ENCODE assay signal across 17 cellular contexts in genomic region chr2:16633632-16634430, GRCh38. TPM values are rescaled to one million over a fixed set of nuclear protein-coding genes. Genes with fewer than 3 reads are reported as not detected.
DNase-seq lines count a peak whose midpoint lies in the region; ATAC-seq and TF ChIP-seq lines count a peak whose summit lies in the region.
"Had no signal": no experiment of that assay in that cellular context is flagged by ENCODE, and none has a peak within 500 bp of the region (broad histone marks: within the 10 kb centered on the region; RNA-seq: fewer than 3 reads in every experiment).

No MANE protein-coding gene starts in this region.

- POLR2A ChIA-PET in HEK293 (lab: Yijun Ruan, JAX) (no interaction called here), RWPE1 (lab: Yijun Ruan, JAX; ENCODE audit: low non-redundant PET) (no interaction called here)

- H2AFZ ChIP-seq in hepatocyte, result no peak overlapping the region

- H3K79me2 ChIP-seq in hepatocyte, result no peaks in the 10 kb centered on the region

- no peaks in the 10 kb centered on the region for H3K27me3 ChIP-seq in hepatocyte
- H3K27me3 ChIP-seq: right lobe of liver had no signal

- CTCF ChIA-PET in HEK293 (lab: Yijun Ruan, JAX), result interaction anchor here (1.4 kb wide), 1 partner anchor 123 kb away, joined by 4 read pairs; no protein-coding TSS in a partner anchor
- CTCF ChIA-PET in RWPE1 (lab: Yijun Ruan, JAX), result interaction anchor here (0.6 to 0.8 kb wide), 2 partner anchors 124 to 770 kb away, joined by 3 to 4 read pairs; no protein-coding TSS in a partner anchor

- ATAC-seq in HG02981 (IDR thresholded peaks at IDR 0.05; ENCODE audit: unreplicated experiment), result no peak
- ATAC-seq: activated naive CD8-positive, alpha-beta T cell treated with anti-CD3 and anti-CD28 coated beads, Interleukin-2, amount 50 U/mL, for 24 hours; HCT116; naive thymus-derived CD8-positive, alpha-beta T cell had no signal

- H3K36me3 ChIP-seq in HEK293 (ENCODE audit: control insufficient read depth in 2 of 2, insufficient read depth in 1 of 2, low read length in 2 of 2), result peaks cover 0 to 2% of the 10 kb centered on the region in 2 experiments; a peak in 1 of 3 replicates
- no peaks in the 10 kb centered on the region for H3K36me3 ChIP-seq in hepatocyte (replicated peaks; ENCODE audit: insufficient read depth, low read depth)
- H3K36me3 ChIP-seq: right lobe of liver had no signal

- TF ChIP-seq POLR2A in erythroblast (IDR thresholded peaks at IDR 0.05; ENCODE audit: low read length), result no peak

- DNase-seq in RWPE1 (ENCODE audit: low spot score) (peak; percentile 42), erythroblast (lab: John Stamatoyannopoulos, UW) (peak; percentile 59 to 83), renal cortical epithelial cell (ENCODE audit: low read depth) (peak; percentile 93), KG1 (lab: John Stamatoyannopoulos, UW) (no peak), COR-L47 (lab: John Stamatoyannopoulos, UW) (no peak), hepatocyte (ENCODE audit: low spot score) (no peak)
- DNase-seq: activated naive CD8-positive, alpha-beta T cell treated with anti-CD3 and anti-CD28 coated beads, Interleukin-2, amount 50 U/mL, for 24 hours; cortex of kidney; foreskin melanocyte; naive thymus-derived CD8-positive, alpha-beta T cell; NCI-H1436; NCI-H69; right lobe of liver had no signal

- no peaks in the 10 kb centered on the region for H3K9me3 ChIP-seq in HEK293 (ENCODE audit: control insufficient read depth, insufficient read depth, low read depth, low read length)
- H3K9me3 ChIP-seq in hepatocyte (ENCODE audit: low read depth), result no peaks in the 10 kb centered on the region
- H3K9me3 ChIP-seq: right lobe of liver had no signal

- H3K4me3 ChIP-seq in HEK293 (ENCODE audit: low read depth, low read length), result no peak overlapping the region
- H3K4me3 ChIP-seq in hepatocyte, result no peak overlapping the region
- H3K4me3 ChIP-seq: right lobe of liver had no signal

- no peaks in the 10 kb centered on the region for H4K20me1 ChIP-seq in hepatocyte (ENCODE audit: insufficient read depth, poor library complexity, severe bottlenecking)

- H3K4me1 ChIP-seq in HEK293 (ENCODE audit: control insufficient read depth, insufficient read depth, low read length) (no peaks in the 10 kb centered on the region), hepatocyte (ENCODE audit: insufficient read depth) (no peaks in the 10 kb centered on the region)
- H3K4me1 ChIP-seq: right lobe of liver had no signal

- WGBS in hepatocyte (ENCODE audit: low lambda C conversion rate, missing lambda C conversion rate), result 72% methylated on average over 7 of the region's 7 CpGs

- H3K4me2 ChIP-seq in hepatocyte, result no peak overlapping the region

- H3K9me2 ChIP-seq in hepatocyte (replicated peaks; ENCODE audit: insufficient read depth), result no peaks in the 10 kb centered on the region

- TF ChIP-seq CTCF in HEK293 (tag by site-specific recombination; IDR thresholded peaks at IDR 0.05), result no peak
- no peak for TF ChIP-seq CTCF in RWPE1 (conservative IDR thresholded peaks at IDR 0.05; ENCODE audit: low read depth)
- TF ChIP-seq CTCF in hepatocyte (IDR thresholded peaks at IDR 0.05; ENCODE audit: poor library complexity), result no peak

- H3K27ac ChIP-seq in HEK293 (ENCODE audit: extremely low read depth, low read depth, low read length) (no peak overlapping the region), RWPE1 (no peak overlapping the region), hepatocyte (no peak overlapping the region)
- H3K27ac ChIP-seq: right lobe of liver, VCaP had no signal

TF ChIP-seq in HEK293, 187 proteins besides CTCF, POLR2A, EP300 and RAD21:
- TF ChIP-seq GLI2 (tag by site-specific recombination; IDR thresholded peaks at IDR 0.05; ENCODE audit: borderline replicate concordance, low read depth) (no peak), ZNF629 (tag by site-specific recombination; IDR thresholded peaks at IDR 0.05) (0 out of 2 replicates have a peak, but pooled peaks have one; percentile 15)

RNA-seq across cellular contexts. Expression of gene CYRIA, which starts 31.8 kb away (rescaled TPM):
- total RNA-seq in renal cortical epithelial cell, result 9.2 and 11.6 TPM in 2 replicates
- 1.5 and 1.8 TPM in 2 replicates for total RNA-seq in hepatocyte
- 1.4 and 3.6 TPM in 2 replicates for polyA plus RNA-seq in hepatocyte

Comparison
In these comparisons a context has a peak if more than half of its experiments do, and no peak if none do; other contexts are left out.
1. DNase-seq: peak in RWPE1 (single experiment), erythroblast (2 of 2) and renal cortical epithelial cell (single experiment); none in KG1 (single experiment), COR-L47 (single experiment) and hepatocyte (single experiment).